ENCODE assay signal across 8 cellular contexts in the genomic region with DNA sequence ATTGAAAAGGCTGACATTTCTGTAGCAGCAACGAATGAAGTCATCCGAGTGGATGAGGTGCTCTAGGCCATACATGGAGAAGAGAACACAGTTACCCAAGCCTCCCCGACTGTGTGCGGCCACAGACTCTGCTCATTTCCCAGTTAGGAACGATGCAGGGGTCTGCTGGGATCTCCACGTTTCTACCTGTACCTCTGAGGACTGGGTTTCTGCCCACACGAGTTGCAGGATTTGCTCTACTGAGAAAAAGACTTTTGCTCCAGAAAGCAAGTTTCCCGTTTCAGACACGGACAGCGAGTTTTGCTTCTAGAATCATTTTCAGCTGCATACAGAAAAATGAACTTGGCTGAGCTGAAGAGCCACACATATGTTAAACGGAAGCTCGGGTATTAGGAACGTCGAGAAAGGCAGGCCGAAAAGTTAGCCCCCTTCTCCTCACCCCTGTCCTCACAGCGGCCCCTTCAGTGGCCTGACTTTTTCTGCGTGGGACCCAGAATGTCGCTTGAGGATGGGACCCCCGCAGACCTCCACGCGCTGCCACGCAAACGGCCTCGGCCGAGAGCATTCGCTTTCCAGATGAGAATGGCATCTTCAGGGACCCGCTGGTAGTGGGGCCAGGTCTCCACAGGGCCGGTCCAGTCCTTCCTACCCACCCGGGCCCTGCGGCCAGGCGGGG. TPM values are rescaled to one million over a fixed set of nuclear protein-coding genes. Genes with fewer than 3 reads are reported as not detected.
DNase-seq lines count a peak whose midpoint lies in the region; ATAC-seq and TF ChIP-seq lines count a peak whose summit lies in the region.

No MANE protein-coding gene starts in this region.

- no peaks in the 10 kb centered on the region for H3K9me2 ChIP-seq in GM23248 (ENCODE audit: insufficient read depth)

- CTCF ChIA-PET in WTC11 (lab: Charles Lee) = interaction anchor here (0.6 to 1.8 kb wide), 3 partner anchors 15 to 132 kb away, joined by 3 to 8 read pairs (median 5); no protein-coding TSS in a partner anchor

- POLR2A ChIA-PET in WTC11 (lab: Charles Lee) = no interaction called here

- H4K20me1 ChIP-seq in GM23248 (ENCODE audit: insufficient read depth) = no peaks in the 10 kb centered on the region

- H3K27me3 Mint-ChIP-seq in WTC11 (ENCODE audit: low read depth) = peaks cover 50% of the 10 kb centered on the region

- H3K9ac ChIP-seq in GM23248 = peak overlapping the region; percentile 90

- peak overlapping the region; percentile 93 for H2AFZ ChIP-seq in GM23248

- peak overlapping the region; percentile 96 for H3K27ac ChIP-seq in GM23248

- no peak for TF ChIP-seq CTCF in WTC11 (IDR thresholded peaks at IDR 0.05)

- ATAC-seq in WTC11 (no peak), Right ventricle myocardium superior (ENCODE audit: poor library complexity) (peak; percentile 4), GM18520 (IDR thresholded peaks at IDR 0.05; ENCODE audit: unreplicated experiment) (no peak), HG03469 (IDR thresholded peaks at IDR 0.05; ENCODE audit: unreplicated experiment) (no peak)

- H3K79me2 ChIP-seq in GM23248 (ENCODE audit: insufficient read depth) = peaks cover 42% of the 10 kb centered on the region

- H3K27me3 ChIP-seq in GM23248 (replicated peaks; ENCODE audit: insufficient read depth) = no peaks in the 10 kb centered on the region

- in situ Hi-C loops in GM23248 (cut with MboI) = no loop called here

- 15 to 17% methylated on average over 26 to 30 of the region's 31 CpGs for WGBS in GM23248 (ENCODE audit: low coverage in 1 of 2, low lambda C conversion rate in 2 of 2, missing lambda C conversion rate in 2 of 2), 2 experiments

- peaks cover 34% of the 10 kb centered on the region for H3K4me1 ChIP-seq in GM23248 (ENCODE audit: insufficient read depth)

- no peak overlapping the region for H3K27ac Mint-ChIP-seq in WTC11

- H3K4me3 Mint-ChIP-seq in WTC11 = peak overlapping the region; percentile 69

- intact Hi-C loops in Right ventricle myocardium superior (cut with DNase I) = no loop called here

- peaks cover 34% of the 10 kb centered on the region for H3F3A ChIP-seq in GM23248 (ENCODE audit: insufficient read depth)

- no peaks in the 10 kb centered on the region for H3K9me3 ChIP-seq in GM23248 (ENCODE audit: low read depth)

- no peaks in the 10 kb centered on the region for H3K36me3 ChIP-seq in GM23248 (ENCODE audit: low read depth)

- DNase-seq in GM23248 (peak; percentile 63), WTC11 (ENCODE audit: low spot score) (no peak), Right ventricle myocardium superior (no peak), retina (peak; percentile 79)
- no peak for DNase-seq in activated CD8-positive, alpha-beta memory T cell treated with anti-CD3 and anti-CD28 coated beads, Interleukin-2, amount 50 U/mL, for 48 hours
- no peak for DNase-seq in activated CD8-positive, alpha-beta memory T cell treated with anti-CD3 and anti-CD28 coated beads for 24 hours

- no peaks in the 10 kb centered on the region for H3K36me3 Mint-ChIP-seq in WTC11

- peaks cover 46% of the 10 kb centered on the region for H3K4me1 Mint-ChIP-seq in WTC11

- peak overlapping the region; percentile 92 for H3K4me2 ChIP-seq in GM23248 (ENCODE audit: unreplicated experiment)

- H3K4me3 ChIP-seq in GM23248 = peak overlapping the region; percentile 83

- H3K9me3 Mint-ChIP-seq in WTC11 = no peaks in the 10 kb centered on the region

TF ChIP-seq in WTC11, 78 proteins besides CTCF, POLR2A, EP300 and RAD21:
- TF ChIP-seq NR2C2 (CRISPR knock-in tag; IDR thresholded peaks at IDR 0.05) = no peak
- TF ChIP-seq, protein P1, sequence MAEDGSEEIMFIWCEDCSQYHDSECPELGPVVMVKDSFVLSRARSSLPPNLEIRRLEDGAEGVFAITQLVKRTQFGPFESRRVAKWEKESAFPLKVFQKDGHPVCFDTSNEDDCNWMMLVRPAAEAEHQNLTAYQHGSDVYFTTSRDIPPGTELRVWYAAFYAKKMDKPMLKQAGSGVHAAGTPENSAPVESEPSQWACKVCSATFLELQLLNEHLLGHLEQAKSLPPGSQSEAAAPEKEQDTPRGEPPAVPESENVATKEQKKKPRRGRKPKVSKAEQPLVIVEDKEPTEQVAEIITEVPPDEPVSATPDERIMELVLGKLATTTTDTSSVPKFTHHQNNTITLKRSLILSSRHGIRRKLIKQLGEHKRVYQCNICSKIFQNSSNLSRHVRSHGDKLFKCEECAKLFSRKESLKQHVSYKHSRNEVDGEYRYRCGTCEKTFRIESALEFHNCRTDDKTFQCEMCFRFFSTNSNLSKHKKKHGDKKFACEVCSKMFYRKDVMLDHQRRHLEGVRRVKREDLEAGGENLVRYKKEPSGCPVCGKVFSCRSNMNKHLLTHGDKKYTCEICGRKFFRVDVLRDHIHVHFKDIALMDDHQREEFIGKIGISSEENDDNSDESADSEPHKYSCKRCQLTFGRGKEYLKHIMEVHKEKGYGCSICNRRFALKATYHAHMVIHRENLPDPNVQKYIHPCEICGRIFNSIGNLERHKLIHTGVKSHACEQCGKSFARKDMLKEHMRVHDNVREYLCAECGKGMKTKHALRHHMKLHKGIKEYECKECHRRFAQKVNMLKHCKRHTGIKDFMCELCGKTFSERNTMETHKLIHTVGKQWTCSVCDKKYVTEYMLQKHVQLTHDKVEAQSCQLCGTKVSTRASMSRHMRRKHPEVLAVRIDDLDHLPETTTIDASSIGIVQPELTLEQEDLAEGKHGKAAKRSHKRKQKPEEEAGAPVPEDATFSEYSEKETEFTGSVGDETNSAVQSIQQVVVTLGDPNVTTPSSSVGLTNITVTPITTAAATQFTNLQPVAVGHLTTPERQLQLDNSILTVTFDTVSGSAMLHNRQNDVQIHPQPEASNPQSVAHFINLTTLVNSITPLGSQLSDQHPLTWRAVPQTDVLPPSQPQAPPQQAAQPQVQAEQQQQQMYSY (CRISPR knock-in tag; IDR thresholded peaks at IDR 0.05) = peak; percentile 74
- TF ChIP-seq, protein P2, sequence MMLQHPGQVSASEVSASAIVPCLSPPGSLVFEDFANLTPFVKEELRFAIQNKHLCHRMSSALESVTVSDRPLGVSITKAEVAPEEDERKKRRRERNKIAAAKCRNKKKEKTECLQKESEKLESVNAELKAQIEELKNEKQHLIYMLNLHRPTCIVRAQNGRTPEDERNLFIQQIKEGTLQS (CRISPR knock-in tag; conservative IDR thresholded peaks at IDR 0.05) = no peak
- TF ChIP-seq, protein P3, sequence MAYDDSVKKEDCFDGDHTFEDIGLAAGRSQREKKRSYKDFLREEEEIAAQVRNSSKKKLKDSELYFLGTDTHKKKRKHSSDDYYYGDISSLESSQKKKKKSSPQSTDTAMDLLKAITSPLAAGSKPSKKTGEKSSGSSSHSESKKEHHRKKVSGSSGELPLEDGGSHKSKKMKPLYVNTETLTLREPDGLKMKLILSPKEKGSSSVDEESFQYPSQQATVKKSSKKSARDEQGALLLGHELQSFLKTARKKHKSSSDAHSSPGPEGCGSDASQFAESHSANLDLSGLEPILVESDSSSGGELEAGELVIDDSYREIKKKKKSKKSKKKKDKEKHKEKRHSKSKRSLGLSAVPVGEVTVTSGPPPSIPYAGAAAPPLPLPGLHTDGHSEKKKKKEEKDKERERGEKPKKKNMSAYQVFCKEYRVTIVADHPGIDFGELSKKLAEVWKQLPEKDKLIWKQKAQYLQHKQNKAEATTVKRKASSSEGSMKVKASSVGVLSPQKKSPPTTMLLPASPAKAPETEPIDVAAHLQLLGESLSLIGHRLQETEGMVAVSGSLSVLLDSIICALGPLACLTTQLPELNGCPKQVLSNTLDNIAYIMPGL (CRISPR knock-in tag; IDR thresholded peaks at IDR 0.05) = peak; percentile 51; the same call in 1 of the 2 replicates
- no peak for TF ChIP-seq MXD4 (CRISPR knock-in tag; IDR thresholded peaks at IDR 0.05; ENCODE audit: borderline replicate concordance)
- no peak for TF ChIP-seq ATF1 (CRISPR knock-in tag; IDR thresholded peaks at IDR 0.05)
- TF ChIP-seq JUN (CRISPR knock-in tag; IDR thresholded peaks at IDR 0.05) = no peak
- no peak for TF ChIP-seq ESRRA (CRISPR knock-in tag; IDR thresholded peaks at IDR 0.05; ENCODE audit: borderline replicate concordance)
- TF ChIP-seq ZBTB21 (CRISPR knock-in tag; IDR thresholded peaks at IDR 0.05; ENCODE audit: borderline replicate concordance) = no peak
- TF ChIP-seq NFYB (CRISPR knock-in tag; conservative IDR thresholded peaks at IDR 0.05; ENCODE audit: low read depth) = no peak
- TF ChIP-seq ZNF138 (CRISPR knock-in tag; conservative IDR thresholded peaks at IDR 0.05) = no peak
- 0 out of 2 replicates have a peak, but pooled peaks have one; percentile 39 for TF ChIP-seq ZNF219 (CRISPR knock-in tag; IDR thresholded peaks at IDR 0.05; ENCODE audit: borderline replicate concordance)
- TF ChIP-seq RELA (CRISPR knock-in tag; IDR thresholded peaks at IDR 0.05; ENCODE audit: borderline replicate concordance) = no peak
- TF ChIP-seq KAT7 (CRISPR knock-in tag; IDR thresholded peaks at IDR 0.05; ENCODE audit: borderline replicate concordance) = no peak
- TF ChIP-seq CREB1 (CRISPR knock-in tag; IDR thresholded peaks at IDR 0.05) = no peak

RNA-seq across cellular contexts. Expression of a gene that starts 0.6 kb away (rescaled TPM):
- 40.5 and 49.2 TPM in 2 replicates for total RNA-seq in GM23248 (2014; rRNA removed; shearing (Covaris generic))
- 144 and 162 TPM in 2 replicates for polyA plus RNA-seq in GM23248 (2016; fragmentation: Nextera tagmentation; extraction: Ambion mirVana)
- total RNA-seq in WTC11 (2021) (30.8 to 34.9 TPM (median 32.9 TPM) in 3 replicates), Right ventricle myocardium superior (12.1 TPM)

Comparison
In these comparisons a context has a peak if more than half of its experiments do, and no peak if none do; other contexts are left out.
1. DNase-seq: peak in GM23248 (single experiment) and retina (single experiment); none in WTC11 (single experiment), Right ventricle myocardium superior (single experiment), activated CD8-positive, alpha-beta memory T cell treated with anti-CD3 and anti-CD28 coated beads, Interleukin-2, amount 50 U/mL, for 48 hours (single experiment) and activated CD8-positive, alpha-beta memory T cell treated with anti-CD3 and anti-CD28 coated beads for 24 hours (single experiment).